Comparison of ENCODE assay signal across 25 cellular contexts in genomic region chr14:66074546-66074945, GRCh38.
DNase-seq lines count a peak whose midpoint lies in the region; ATAC-seq, FAIRE-seq and TF ChIP-seq lines count a peak whose summit lies in the region.
"Had no signal": no experiment of that assay in that cellular context is flagged by ENCODE, and none has a peak within 500 bp of the region (broad histone marks: within the 10 kb centered on the region; RNA-seq: fewer than 3 reads in every experiment).

No MANE protein-coding gene starts in this region.

- DNase-seq in NCI-H1092 treated with DMSO at 0.1 percent for 48 hours (lab: John Stamatoyannopoulos, UW) (peak; percentile 40), NCI-H1092 (lab: John Stamatoyannopoulos, UW) (no peak), DMS79 (lab: John Stamatoyannopoulos, UW) (peak; percentile 89), NCI-H2107 treated with DMSO at 0.1 percent for 48 hours (lab: John Stamatoyannopoulos, UW; ENCODE audit: unreplicated experiment) (peak; percentile 62), left kidney (ENCODE audit: low read depth, low spot score) (peak; percentile 93), frontal cortex (ENCODE audit: low spot score in 2 of 2) (no peak), prostate gland (ENCODE audit: low spot score) (no peak)
- DNase-seq: activated CD4-positive, alpha-beta T cell treated with anti-CD3 and anti-CD28 coated beads, Interleukin-2, amount 50 U/mL, for 1 hour; activated naive CD4-positive, alpha-beta T cell treated with anti-CD3 and anti-CD28 coated beads, Interleukin-2, amount 50 U/mL, for 16 hours; AML-193; anterior cingulate cortex; caudate nucleus; CD8-positive, alpha-beta T cell; dermis blood vessel endothelial cell; EL; left ventricle myocardium inferior; naive thymus-derived CD8-positive, alpha-beta T cell; NCI-H2029 treated with DMSO at 0.1 percent for 48 hours; substantia nigra; T-helper 17 cell; upper lobe of right lung; WERI-Rb-1 had no signal

- H3K9me3 ChIP-seq in prostate gland = no peaks in the 10 kb centered on the region
- H3K9me3 ChIP-seq: left ventricle myocardium inferior, upper lobe of right lung had no signal

- no peak for TF ChIP-seq POLR2A in prostate gland (IDR thresholded peaks at IDR 0.05)

- no peak for ATAC-seq in HG03196 (IDR thresholded peaks at IDR 0.05; ENCODE audit: unreplicated experiment)
- ATAC-seq: CD8-positive, alpha-beta T cell; naive thymus-derived CD8-positive, alpha-beta T cell; T-helper 17 cell; upper lobe of right lung had no signal

- intact Hi-C loops in prostate gland (cut with DNase I) = no loop called here

- no peaks in the 10 kb centered on the region for H3K4me1 ChIP-seq in prostate gland (replicated peaks)
- H3K4me1 ChIP-seq: left ventricle myocardium inferior, upper lobe of right lung had no signal

- no peak overlapping the region for H3K27ac ChIP-seq in prostate gland
- H3K27ac ChIP-seq: left ventricle myocardium inferior, SK-N-MC, upper lobe of right lung, WERI-Rb-1 had no signal

- no peak for FAIRE-seq in frontal cortex (lab: Jason Lieb, UNC)
- FAIRE-seq: RCC 7860 had no signal

- WGBS in prostate gland = 57% methylated on average over 4 of the region's 4 CpGs

- H3K4me3 ChIP-seq in prostate gland = no peak overlapping the region
- H3K4me3 ChIP-seq: left ventricle myocardium inferior, SK-N-MC, upper lobe of right lung had no signal

- no peaks in the 10 kb centered on the region for H3K27me3 ChIP-seq in prostate gland (replicated peaks; ENCODE audit: insufficient read depth)
- H3K27me3 ChIP-seq: upper lobe of right lung had no signal

- H3K36me3 ChIP-seq in prostate gland = no peaks in the 10 kb centered on the region
- H3K36me3 ChIP-seq: left ventricle myocardium inferior, upper lobe of right lung, WERI-Rb-1 had no signal

- TF ChIP-seq CTCF in prostate gland (IDR thresholded peaks at IDR 0.05) = no peak

Comparison
In these comparisons a context has a peak if more than half of its experiments do, and no peak if none do; other contexts are left out.
1. DNase-seq: peak in NCI-H1092 treated with DMSO at 0.1 percent for 48 hours (single experiment), DMS79 (single experiment), NCI-H2107 treated with DMSO at 0.1 percent for 48 hours (single experiment) and left kidney (single experiment); none in NCI-H1092 (single experiment), frontal cortex (0 of 2) and prostate gland (single experiment).